In the genomic region with DNA sequence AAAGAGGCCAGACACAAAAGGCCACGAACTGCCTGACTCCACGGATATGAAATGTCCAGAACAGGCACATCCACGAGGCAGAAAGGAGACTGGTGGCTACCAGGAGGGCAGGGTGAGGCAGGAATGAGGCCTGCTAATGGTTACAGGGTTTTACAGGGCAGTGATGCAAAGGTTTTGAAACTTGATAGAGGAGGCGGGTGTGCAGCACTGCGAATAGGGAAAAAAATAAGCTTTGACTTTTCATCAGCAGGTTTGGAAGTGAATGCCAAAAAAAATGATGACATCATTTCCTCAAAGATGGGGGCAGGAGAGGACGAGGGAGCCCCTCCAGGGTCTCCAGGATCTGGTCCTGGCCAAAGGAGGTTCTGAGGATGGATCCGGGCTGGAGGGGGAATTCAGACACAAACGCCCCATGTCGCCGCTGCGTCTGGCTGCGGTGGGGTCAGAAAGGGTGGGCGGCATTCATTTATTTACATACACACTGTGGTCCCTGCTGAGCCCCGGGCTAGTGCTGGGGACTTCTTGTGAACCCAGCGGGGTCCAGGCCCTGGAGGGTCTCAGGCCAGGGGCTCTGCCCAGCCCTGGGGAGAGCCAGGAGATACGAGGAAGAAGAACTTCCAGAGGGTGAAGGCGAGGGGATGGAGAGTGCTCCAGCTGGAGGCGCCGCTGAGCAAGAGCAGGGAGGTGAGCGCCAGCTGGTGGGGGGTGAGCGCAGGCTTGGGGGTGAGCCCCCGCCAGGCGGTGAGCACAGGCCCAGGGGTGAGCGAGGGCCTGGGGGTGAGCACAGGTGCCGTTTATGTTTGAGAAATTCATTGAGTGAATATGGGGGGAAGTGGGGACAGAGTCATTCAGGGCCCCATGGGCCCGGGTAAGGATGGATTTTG, we compare ENCODE assay signal across 2 cellular contexts.
A peak's percentile ranks its signal among the peaks of the same experiment; 100 is the strongest.
TF ChIP-seq lines count a peak whose summit lies in the region.

No MANE protein-coding gene starts in this region.

TF ChIP-seq in IMR-90, 13 proteins besides CTCF, POLR2A, EP300 and RAD21:
- TF ChIP-seq RCOR1 (IDR thresholded peaks at IDR 0.05; ENCODE audit: insufficient replicate concordance, low read length): no peak
- peak; percentile 40 for TF ChIP-seq CEBPB (IDR thresholded peaks at IDR 0.05; ENCODE audit: low read depth, low read length)

TF ChIP-seq in H1, 55 proteins besides CTCF, POLR2A, EP300 and RAD21:
- TF ChIP-seq HDAC2 (IDR thresholded peaks at IDR 0.05; ENCODE audit: borderline replicate concordance in 1 of 2, low read depth in 2 of 2, low read length in 2 of 2) (no peak), ASH2L (IDR thresholded peaks at IDR 0.05; ENCODE audit: low read length) (peak; percentile 7), BCL11A (IDR thresholded peaks at IDR 0.05; ENCODE audit: low read depth in 2 of 2, low read length in 2 of 2) (no peak)
